8 cellular contexts compared by ENCODE assay signal in the genomic region with DNA sequence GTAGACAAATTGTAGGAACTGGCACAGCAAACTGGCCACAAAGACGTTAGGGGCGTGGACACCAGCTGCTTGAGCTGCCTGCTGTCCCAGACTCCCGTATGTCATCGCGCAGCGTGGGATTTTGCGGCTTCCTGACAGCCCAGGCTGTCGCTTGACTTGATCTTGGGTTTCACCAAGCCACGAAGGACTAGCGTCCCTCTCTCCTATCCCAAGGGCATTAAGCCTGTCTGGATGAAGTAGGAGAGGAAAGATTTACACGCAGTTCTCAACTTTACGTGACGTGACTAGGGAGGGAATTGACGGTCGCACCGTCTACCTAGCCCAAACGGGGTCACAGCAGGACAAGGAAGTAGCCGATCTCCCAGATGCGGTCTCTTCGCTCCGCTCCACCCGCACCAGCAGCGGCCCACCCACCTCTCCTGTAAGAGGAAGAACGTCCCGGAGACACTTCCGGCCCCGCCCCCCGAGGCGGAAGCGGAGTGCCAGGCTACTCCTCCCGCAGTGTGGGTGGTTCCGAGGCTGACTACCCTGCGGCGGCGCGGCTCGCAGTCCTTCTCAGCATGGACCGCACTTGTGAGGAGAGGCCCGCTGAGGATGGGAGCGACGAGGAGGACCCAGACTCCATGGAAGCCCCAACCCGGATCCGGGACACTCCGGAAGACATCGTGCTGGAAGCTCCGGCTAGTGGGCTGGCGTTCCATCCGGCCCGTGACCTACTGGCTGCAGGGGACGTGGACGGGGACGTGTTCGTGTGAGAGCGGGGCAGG. TPM values are rescaled to one million over a fixed set of nuclear protein-coding genes. Genes with fewer than 3 reads are reported as not detected.
DNase-seq lines count a peak whose midpoint lies in the region; ATAC-seq lines count a peak whose summit lies in the region.

A gene with protein sequence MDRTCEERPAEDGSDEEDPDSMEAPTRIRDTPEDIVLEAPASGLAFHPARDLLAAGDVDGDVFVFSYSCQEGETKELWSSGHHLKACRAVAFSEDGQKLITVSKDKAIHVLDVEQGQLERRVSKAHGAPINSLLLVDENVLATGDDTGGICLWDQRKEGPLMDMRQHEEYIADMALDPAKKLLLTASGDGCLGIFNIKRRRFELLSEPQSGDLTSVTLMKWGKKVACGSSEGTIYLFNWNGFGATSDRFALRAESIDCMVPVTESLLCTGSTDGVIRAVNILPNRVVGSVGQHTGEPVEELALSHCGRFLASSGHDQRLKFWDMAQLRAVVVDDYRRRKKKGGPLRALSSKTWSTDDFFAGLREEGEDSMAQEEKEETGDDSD (plus strand): TSS at position 552 of the 767 bp plus-strand sequence. CDS start 9 bp downstream, at position 561.

- DNase-seq in DMS79 treated with DMSO at 0.1 percent for 48 hours (lab: John Stamatoyannopoulos, UW) (peak; percentile 51), RPMI7951 (ENCODE audit: low read depth) (peak; percentile 95), fibroblast of gingiva (ENCODE audit: low read depth) (peak; percentile 90), naive B cell (peak; percentile 93)
- DNase-seq in activated T-helper 1 cell treated with anti-CD3 and anti-CD28 coated beads, Interleukin-2, amount 50 U/mL, for 16 hours (ENCODE audit: low read depth in 1 of 2, low spot score in 1 of 2), result peak; percentile 92 to 95

- peak within 1 kb of the TSS; percentile 79 for H3K27ac ChIP-seq in KOPT-K1 (ENCODE audit: low read depth, low read length, poor library complexity, severe bottlenecking)

- ATAC-seq in GM21786 (IDR thresholded peaks at IDR 0.05; ENCODE audit: unreplicated experiment) (peak; percentile 97), naive B cell (ENCODE audit: low read depth in 2 of 2) (peak; percentile 94 to 96)
- peak; percentile 98 for ATAC-seq in stimulated activated memory B cell treated with anti-CD40 and anti-IgM and Interleukin-4, amounts not matched to agents 10 μg/mL and 1 μg/mL and 100 μg/mL, for 72 hours

- H3K36me3 ChIP-seq in KOPT-K1 (ENCODE audit: insufficient read depth, low read length), result peaks cover 71% of the 10 kb centered on the region

- peak within 1 kb of the TSS; percentile 90 to 100 (median 98) for H3K4me3 Mint-ChIP-seq in naive B cell
- H3K4me3 Mint-ChIP-seq in stimulated activated memory B cell treated with anti-CD40 and anti-IgM and Interleukin-4, amounts not matched to agents 10 μg/mL and 1 μg/mL and 100 μg/mL, for 72 hours, result peak within 1 kb of the TSS; percentile 99

- no peaks in the 10 kb centered on the region for H3K9me3 Mint-ChIP-seq in naive B cell
- no peaks in the 10 kb centered on the region for H3K9me3 Mint-ChIP-seq in stimulated activated memory B cell treated with anti-CD40 and anti-IgM and Interleukin-4, amounts not matched to agents 10 μg/mL and 1 μg/mL and 100 μg/mL, for 72 hours

- peak within 1 kb of the TSS; percentile 93 to 98 (median 98) for H3K27ac Mint-ChIP-seq in naive B cell
- H3K27ac Mint-ChIP-seq in stimulated activated memory B cell treated with anti-CD40 and anti-IgM and Interleukin-4, amounts not matched to agents 10 μg/mL and 1 μg/mL and 100 μg/mL, for 72 hours, result peak within 1 kb of the TSS; percentile 97

- no peaks in the 10 kb centered on the region for H3K9me3 ChIP-seq in KOPT-K1 (ENCODE audit: insufficient read depth, low read length, poor library complexity, severe bottlenecking)

- no peaks in the 10 kb centered on the region for H3K27me3 Mint-ChIP-seq in naive B cell
- H3K27me3 Mint-ChIP-seq in stimulated activated memory B cell treated with anti-CD40 and anti-IgM and Interleukin-4, amounts not matched to agents 10 μg/mL and 1 μg/mL and 100 μg/mL, for 72 hours, result no peaks in the 10 kb centered on the region

- H3K36me3 Mint-ChIP-seq in naive B cell, result peaks cover 12 to 43% of the 10 kb centered on the region in 2 donors
- H3K36me3 Mint-ChIP-seq in stimulated activated memory B cell treated with anti-CD40 and anti-IgM and Interleukin-4, amounts not matched to agents 10 μg/mL and 1 μg/mL and 100 μg/mL, for 72 hours, result peaks cover 67% of the 10 kb centered on the region

- H3K4me1 Mint-ChIP-seq in naive B cell, result peaks cover 27 to 49% (median 32%) of the 10 kb centered on the region in 3 donors
- peaks cover 44% of the 10 kb centered on the region for H3K4me1 Mint-ChIP-seq in stimulated activated memory B cell treated with anti-CD40 and anti-IgM and Interleukin-4, amounts not matched to agents 10 μg/mL and 1 μg/mL and 100 μg/mL, for 72 hours

RNA-seq across cellular contexts. Expression of the gene that starts here (rescaled TPM):
- 11.2 and 15.4 TPM in 2 replicates for total RNA-seq in RPMI7951 (2014; rRNA removed; shearing (Covaris generic))
- 10 to 100 TPM in 4 of 6 donors, 1 to 10 TPM in 2; 5.7 to 15.1 (median 10.3) TPM for polyA plus RNA-seq in naive B cell (ENCODE audit: low read depth in 6 of 6)

Comparison
In these comparisons a context has a peak if more than half of its experiments do, and no peak if none do; other contexts are left out.
1. Peak in every context shown above with its lines: DNase-seq, ATAC-seq and H3K27ac ChIP-seq.